1 cellular context compared by ENCODE assay signal in the genomic region with DNA sequence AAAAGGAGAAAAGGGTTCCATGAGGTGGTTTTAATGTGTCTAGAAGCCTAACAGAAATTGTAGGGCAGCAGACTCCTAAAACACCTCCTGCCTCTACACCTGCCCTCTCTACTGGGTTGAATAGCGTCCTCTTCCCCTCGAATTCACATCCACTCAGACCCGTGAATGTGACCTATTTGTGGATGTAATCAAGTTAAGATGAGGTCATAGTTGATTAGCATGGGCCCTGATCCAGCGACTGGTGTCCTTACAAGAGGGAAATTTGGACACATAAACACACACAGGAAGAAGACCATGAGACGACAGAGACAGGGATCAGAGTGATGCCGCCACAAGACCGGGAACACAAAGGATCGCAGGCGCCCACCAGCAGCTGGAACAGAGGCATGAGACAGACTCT.
TF ChIP-seq lines count a peak whose summit lies in the region.

No MANE protein-coding gene starts in this region.

TF ChIP-seq in SK-N-SH, 30 proteins besides CTCF, POLR2A, EP300 and RAD21 (continued from another document):
- TF ChIP-seq ZBTB33 (IDR thresholded peaks at IDR 0.05; ENCODE audit: borderline replicate concordance, low read depth): no peak
